In genomic region chr2:205499006-205499405, GRCh38 we compare ENCODE assay signal across 19 cellular contexts.
"Had no signal": no experiment of that assay in that cellular context is flagged by ENCODE, and none has a peak within 500 bp of the region (broad histone marks: within the 10 kb centered on the region; RNA-seq: fewer than 3 reads in every experiment).

No MANE protein-coding gene starts in this region.

- DNase-seq: natural killer cell; occipital lobe; ovary; posterior cingulate gyrus; psoas muscle; right cardiac atrium; right lobe of liver; sigmoid colon; small intestine; stimulated activated CD4-positive, alpha-beta T cell treated with anti-CD3 and anti-CD28 coated beads, Interleukin-15, amount 100 ng/mL, for 24 hours; stimulated activated CD4-positive, alpha-beta T cell treated with anti-CD3 and anti-CD28 coated beads, Interleukin-2, amount 100 ng/mL, for 24 hours; stimulated activated CD4-positive, alpha-beta T cell treated with anti-CD3 and anti-CD28 coated beads, Interleukin-2, amount 100 ng/mL, for 48 hours; stimulated activated CD4-positive, alpha-beta T cell treated with anti-CD3 and anti-CD28 coated beads, Interleukin-4, amount 100 ng/mL, for 24 hours; stimulated activated naive B cell treated with anti-CD40 and anti-IgM and Interleukin-4, amounts not matched to agents 10 μg/mL and 1 μg/mL and 100 μg/mL, for 72 hours; stimulated activated naive CD4-positive, alpha-beta T cell treated with Interleukin-2 at 50 U/mL for 16 hours; stomach; trophoblast cell; upper lobe of left lung had no signal

- ATAC-seq: natural killer cell; psoas muscle; right cardiac atrium; right lobe of liver; stimulated activated effector memory CD8-positive, alpha-beta T cell treated with anti-CD3 and anti-CD28 coated beads, Interleukin-12 subunit alpha, Interleukin-12 subunit beta, amount 100 ng/mL, for 72 hours; stimulated activated naive B cell treated with anti-CD40 and anti-IgM and Interleukin-4, amounts not matched to agents 10 μg/mL and 1 μg/mL and 100 μg/mL, for 72 hours had no signal
